In the genomic region with DNA sequence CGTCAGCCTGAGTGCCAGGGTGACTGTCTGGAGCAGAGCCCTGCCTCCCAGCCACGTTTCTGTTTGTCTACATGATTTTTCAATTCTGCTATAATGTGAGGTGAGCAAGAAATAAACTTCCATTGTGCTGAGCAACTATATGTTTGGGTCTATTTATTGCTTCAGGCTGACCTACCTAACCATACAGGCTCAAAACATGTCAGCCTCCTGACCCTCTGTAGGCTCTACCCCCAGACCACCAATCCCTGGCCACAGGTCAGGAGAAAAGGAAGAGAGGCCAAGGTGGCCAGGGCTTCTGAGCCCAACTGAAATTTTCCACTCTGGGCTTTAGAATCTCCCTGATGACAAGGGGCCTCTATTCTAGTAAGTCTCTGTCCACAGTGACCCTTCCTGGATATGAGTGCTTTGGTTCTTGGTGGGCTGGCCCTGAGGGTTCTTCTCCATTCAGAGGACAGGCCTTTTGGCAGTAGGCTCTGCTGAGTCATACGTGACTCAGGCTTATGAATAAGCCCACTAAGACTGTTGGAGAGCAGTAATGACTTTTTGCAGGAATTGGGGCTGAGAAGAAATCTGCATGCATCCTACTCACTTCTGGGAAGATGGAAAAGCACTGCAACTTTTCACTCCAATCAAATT, we compare ENCODE assay signal across 1 cellular context.
TF ChIP-seq lines count a peak whose summit lies in the region.

No MANE protein-coding gene starts in this region.

TF ChIP-seq in A549, 52 proteins besides CTCF, POLR2A, EP300 and RAD21 (continued from another document):
- TF ChIP-seq, protein P1, sequence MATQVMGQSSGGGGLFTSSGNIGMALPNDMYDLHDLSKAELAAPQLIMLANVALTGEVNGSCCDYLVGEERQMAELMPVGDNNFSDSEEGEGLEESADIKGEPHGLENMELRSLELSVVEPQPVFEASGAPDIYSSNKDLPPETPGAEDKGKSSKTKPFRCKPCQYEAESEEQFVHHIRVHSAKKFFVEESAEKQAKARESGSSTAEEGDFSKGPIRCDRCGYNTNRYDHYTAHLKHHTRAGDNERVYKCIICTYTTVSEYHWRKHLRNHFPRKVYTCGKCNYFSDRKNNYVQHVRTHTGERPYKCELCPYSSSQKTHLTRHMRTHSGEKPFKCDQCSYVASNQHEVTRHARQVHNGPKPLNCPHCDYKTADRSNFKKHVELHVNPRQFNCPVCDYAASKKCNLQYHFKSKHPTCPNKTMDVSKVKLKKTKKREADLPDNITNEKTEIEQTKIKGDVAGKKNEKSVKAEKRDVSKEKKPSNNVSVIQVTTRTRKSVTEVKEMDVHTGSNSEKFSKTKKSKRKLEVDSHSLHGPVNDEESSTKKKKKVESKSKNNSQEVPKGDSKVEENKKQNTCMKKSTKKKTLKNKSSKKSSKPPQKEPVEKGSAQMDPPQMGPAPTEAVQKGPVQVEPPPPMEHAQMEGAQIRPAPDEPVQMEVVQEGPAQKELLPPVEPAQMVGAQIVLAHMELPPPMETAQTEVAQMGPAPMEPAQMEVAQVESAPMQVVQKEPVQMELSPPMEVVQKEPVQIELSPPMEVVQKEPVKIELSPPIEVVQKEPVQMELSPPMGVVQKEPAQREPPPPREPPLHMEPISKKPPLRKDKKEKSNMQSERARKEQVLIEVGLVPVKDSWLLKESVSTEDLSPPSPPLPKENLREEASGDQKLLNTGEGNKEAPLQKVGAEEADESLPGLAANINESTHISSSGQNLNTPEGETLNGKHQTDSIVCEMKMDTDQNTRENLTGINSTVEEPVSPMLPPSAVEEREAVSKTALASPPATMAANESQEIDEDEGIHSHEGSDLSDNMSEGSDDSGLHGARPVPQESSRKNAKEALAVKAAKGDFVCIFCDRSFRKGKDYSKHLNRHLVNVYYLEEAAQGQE (IDR thresholded peaks at IDR 0.05) = no peak
- TF ChIP-seq RARB (CRISPR knock-in tag; IDR thresholded peaks at IDR 0.05) (no peak), FOSL2 (IDR thresholded peaks at IDR 0.05) (peak; percentile 92), FOSL2 (CRISPR knock-in tag; IDR thresholded peaks at IDR 0.05) (peak; percentile 95), NPAS2 (CRISPR knock-in tag; IDR thresholded peaks at IDR 0.05; ENCODE audit: borderline replicate concordance) (no peak), EHMT2 (IDR thresholded peaks at IDR 0.05; ENCODE audit: low read depth) (no peak), ZC3H11A (IDR thresholded peaks at IDR 0.05) (no peak), JUNB (IDR thresholded peaks at IDR 0.05) (peak; percentile 88), MAFK (IDR thresholded peaks at IDR 0.05; ENCODE audit: partially characterized antibody) (peak; percentile 92), EHF (CRISPR knock-in tag; IDR thresholded peaks at IDR 0.05) (no peak), GATA3 (IDR thresholded peaks at IDR 0.05; ENCODE audit: borderline replicate concordance) (no peak; the same call in 1 of the 2 replicates), CBX8 (IDR thresholded peaks at IDR 0.05) (no peak), TP53 (CRISPR knock-in tag; IDR thresholded peaks at IDR 0.05) (no peak), NFE2L2 (conservative IDR thresholded peaks at IDR 0.05; ENCODE audit: low read length) (peak; percentile 56; the same call in 1 of the 2 replicates), ZNF302 (CRISPR knock-in tag; IDR thresholded peaks at IDR 0.05) (no peak), CEBPB (IDR thresholded peaks at IDR 0.05) (0 out of 4 replicates have a peak, but pooled peaks of 1 of the 2 experiments have one; percentile 9), SMC3 (IDR thresholded peaks at IDR 0.05) (no peak), PHF8 (IDR thresholded peaks at IDR 0.05; ENCODE audit: borderline replicate concordance, low read depth) (no peak), RNF2 (IDR thresholded peaks at IDR 0.05; ENCODE audit: borderline replicate concordance, low read depth) (no peak), NR3C1 (IDR thresholded peaks at IDR 0.05) (no peak), KDM5A (IDR thresholded peaks at IDR 0.05) (no peak), SREBF2 (IDR thresholded peaks at IDR 0.05) (no peak), TFCP2L1 (CRISPR knock-in tag; IDR thresholded peaks at IDR 0.05) (no peak), KDM1A (IDR thresholded peaks at IDR 0.05; ENCODE audit: low read depth) (no peak), MYC (IDR thresholded peaks at IDR 0.05; ENCODE audit: borderline replicate concordance, low read length) (no peak), HOXB5 (CRISPR knock-in tag; IDR thresholded peaks at IDR 0.05) (no peak), POLR2AphosphoS2 (conservative IDR thresholded peaks at IDR 0.05; ENCODE audit: low read length) (no peak), HOXB13 (CRISPR knock-in tag; IDR thresholded peaks at IDR 0.05; ENCODE audit: low read depth) (no peak), ZFP36 (IDR thresholded peaks at IDR 0.05; ENCODE audit: borderline replicate concordance, partially characterized antibody) (no peak), FOXS1 (CRISPR knock-in tag; IDR thresholded peaks at IDR 0.05) (no peak), HOXA7 (CRISPR knock-in tag; IDR thresholded peaks at IDR 0.05) (no peak), RCOR1 (IDR thresholded peaks at IDR 0.05; ENCODE audit: low read depth, low read length) (no peak), BHLHE40 (IDR thresholded peaks at IDR 0.05; ENCODE audit: low read depth, low read length) (no peak), ESRRA (IDR thresholded peaks at IDR 0.05; ENCODE audit: borderline replicate concordance, low read length) (no peak), HEYL (CRISPR knock-in tag; IDR thresholded peaks at IDR 0.05) (no peak), JUN (IDR thresholded peaks at IDR 0.05) (peak in 1 of 2 experiments; percentile 53; a peak in 1 of 5 replicates), CBX2 (IDR thresholded peaks at IDR 0.05; ENCODE audit: borderline replicate concordance, low read depth) (no peak), FOSB (CRISPR knock-in tag; IDR thresholded peaks at IDR 0.05) (no peak), ZSCAN20 (CRISPR knock-in tag; IDR thresholded peaks at IDR 0.05) (no peak), MAZ (IDR thresholded peaks at IDR 0.05; ENCODE audit: borderline replicate concordance, low read depth, low read length) (no peak), CHD4 (IDR thresholded peaks at IDR 0.05; ENCODE audit: borderline replicate concordance) (no peak), CHD2 (IDR thresholded peaks at IDR 0.05; ENCODE audit: low read length, partially characterized antibody) (no peak), RFX5 (IDR thresholded peaks at IDR 0.05) (no peak)
- TF ChIP-seq, protein P2, sequence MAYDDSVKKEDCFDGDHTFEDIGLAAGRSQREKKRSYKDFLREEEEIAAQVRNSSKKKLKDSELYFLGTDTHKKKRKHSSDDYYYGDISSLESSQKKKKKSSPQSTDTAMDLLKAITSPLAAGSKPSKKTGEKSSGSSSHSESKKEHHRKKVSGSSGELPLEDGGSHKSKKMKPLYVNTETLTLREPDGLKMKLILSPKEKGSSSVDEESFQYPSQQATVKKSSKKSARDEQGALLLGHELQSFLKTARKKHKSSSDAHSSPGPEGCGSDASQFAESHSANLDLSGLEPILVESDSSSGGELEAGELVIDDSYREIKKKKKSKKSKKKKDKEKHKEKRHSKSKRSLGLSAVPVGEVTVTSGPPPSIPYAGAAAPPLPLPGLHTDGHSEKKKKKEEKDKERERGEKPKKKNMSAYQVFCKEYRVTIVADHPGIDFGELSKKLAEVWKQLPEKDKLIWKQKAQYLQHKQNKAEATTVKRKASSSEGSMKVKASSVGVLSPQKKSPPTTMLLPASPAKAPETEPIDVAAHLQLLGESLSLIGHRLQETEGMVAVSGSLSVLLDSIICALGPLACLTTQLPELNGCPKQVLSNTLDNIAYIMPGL (CRISPR knock-in tag; IDR thresholded peaks at IDR 0.05; ENCODE audit: borderline replicate concordance) = no peak
- TF ChIP-seq, protein P3, sequence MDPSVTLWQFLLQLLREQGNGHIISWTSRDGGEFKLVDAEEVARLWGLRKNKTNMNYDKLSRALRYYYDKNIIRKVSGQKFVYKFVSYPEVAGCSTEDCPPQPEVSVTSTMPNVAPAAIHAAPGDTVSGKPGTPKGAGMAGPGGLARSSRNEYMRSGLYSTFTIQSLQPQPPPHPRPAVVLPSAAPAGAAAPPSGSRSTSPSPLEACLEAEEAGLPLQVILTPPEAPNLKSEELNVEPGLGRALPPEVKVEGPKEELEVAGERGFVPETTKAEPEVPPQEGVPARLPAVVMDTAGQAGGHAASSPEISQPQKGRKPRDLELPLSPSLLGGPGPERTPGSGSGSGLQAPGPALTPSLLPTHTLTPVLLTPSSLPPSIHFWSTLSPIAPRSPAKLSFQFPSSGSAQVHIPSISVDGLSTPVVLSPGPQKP (IDR thresholded peaks at IDR 0.05; ENCODE audit: low read depth, low read length) = no peak
- TF ChIP-seq, protein P4, sequence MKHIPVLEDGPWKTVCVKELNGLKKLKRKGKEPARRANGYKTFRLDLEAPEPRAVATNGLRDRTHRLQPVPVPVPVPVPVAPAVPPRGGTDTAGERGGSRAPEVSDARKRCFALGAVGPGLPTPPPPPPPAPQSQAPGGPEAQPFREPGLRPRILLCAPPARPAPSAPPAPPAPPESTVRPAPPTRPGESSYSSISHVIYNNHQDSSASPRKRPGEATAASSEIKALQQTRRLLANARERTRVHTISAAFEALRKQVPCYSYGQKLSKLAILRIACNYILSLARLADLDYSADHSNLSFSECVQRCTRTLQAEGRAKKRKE (CRISPR knock-in tag; IDR thresholded peaks at IDR 0.05; ENCODE audit: low read depth) = no peak
- TF ChIP-seq, protein P5, sequence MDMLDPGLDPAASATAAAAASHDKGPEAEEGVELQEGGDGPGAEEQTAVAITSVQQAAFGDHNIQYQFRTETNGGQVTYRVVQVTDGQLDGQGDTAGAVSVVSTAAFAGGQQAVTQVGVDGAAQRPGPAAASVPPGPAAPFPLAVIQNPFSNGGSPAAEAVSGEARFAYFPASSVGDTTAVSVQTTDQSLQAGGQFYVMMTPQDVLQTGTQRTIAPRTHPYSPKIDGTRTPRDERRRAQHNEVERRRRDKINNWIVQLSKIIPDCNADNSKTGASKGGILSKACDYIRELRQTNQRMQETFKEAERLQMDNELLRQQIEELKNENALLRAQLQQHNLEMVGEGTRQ (IDR thresholded peaks at IDR 0.05) = no peak
- TF ChIP-seq, protein P6, sequence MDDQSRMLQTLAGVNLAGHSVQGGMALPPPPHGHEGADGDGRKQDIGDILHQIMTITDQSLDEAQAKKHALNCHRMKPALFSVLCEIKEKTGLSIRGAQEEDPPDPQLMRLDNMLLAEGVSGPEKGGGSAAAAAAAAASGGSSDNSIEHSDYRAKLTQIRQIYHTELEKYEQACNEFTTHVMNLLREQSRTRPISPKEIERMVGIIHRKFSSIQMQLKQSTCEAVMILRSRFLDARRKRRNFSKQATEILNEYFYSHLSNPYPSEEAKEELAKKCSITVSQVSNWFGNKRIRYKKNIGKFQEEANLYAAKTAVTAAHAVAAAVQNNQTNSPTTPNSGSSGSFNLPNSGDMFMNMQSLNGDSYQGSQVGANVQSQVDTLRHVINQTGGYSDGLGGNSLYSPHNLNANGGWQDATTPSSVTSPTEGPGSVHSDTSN (IDR thresholded peaks at IDR 0.05) = no peak
- TF ChIP-seq, protein P7, sequence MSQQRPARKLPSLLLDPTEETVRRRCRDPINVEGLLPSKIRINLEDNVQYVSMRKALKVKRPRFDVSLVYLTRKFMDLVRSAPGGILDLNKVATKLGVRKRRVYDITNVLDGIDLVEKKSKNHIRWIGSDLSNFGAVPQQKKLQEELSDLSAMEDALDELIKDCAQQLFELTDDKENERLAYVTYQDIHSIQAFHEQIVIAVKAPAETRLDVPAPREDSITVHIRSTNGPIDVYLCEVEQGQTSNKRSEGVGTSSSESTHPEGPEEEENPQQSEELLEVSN (IDR thresholded peaks at IDR 0.05; ENCODE audit: borderline replicate concordance, low read depth) = no peak
- TF ChIP-seq, protein P8, sequence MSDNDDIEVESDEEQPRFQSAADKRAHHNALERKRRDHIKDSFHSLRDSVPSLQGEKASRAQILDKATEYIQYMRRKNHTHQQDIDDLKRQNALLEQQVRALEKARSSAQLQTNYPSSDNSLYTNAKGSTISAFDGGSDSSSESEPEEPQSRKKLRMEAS (IDR thresholded peaks at IDR 0.05) = 0 out of 2 replicates have a peak, but pooled peaks have one; percentile 42
